1 cellular context compared by ENCODE assay signal in genomic region chr7:129611246-129612111, GRCh38.
TF ChIP-seq lines count a peak whose summit lies in the region.

Gene NRF1, plus strand, starts transcription at chr7:129611720. Its CDS starts 45,632 bp downstream, at chr7:129657352.

TF ChIP-seq in WTC11, 78 proteins besides CTCF, POLR2A, EP300 and RAD21 (continued from another document):
- TF ChIP-seq, protein P1, sequence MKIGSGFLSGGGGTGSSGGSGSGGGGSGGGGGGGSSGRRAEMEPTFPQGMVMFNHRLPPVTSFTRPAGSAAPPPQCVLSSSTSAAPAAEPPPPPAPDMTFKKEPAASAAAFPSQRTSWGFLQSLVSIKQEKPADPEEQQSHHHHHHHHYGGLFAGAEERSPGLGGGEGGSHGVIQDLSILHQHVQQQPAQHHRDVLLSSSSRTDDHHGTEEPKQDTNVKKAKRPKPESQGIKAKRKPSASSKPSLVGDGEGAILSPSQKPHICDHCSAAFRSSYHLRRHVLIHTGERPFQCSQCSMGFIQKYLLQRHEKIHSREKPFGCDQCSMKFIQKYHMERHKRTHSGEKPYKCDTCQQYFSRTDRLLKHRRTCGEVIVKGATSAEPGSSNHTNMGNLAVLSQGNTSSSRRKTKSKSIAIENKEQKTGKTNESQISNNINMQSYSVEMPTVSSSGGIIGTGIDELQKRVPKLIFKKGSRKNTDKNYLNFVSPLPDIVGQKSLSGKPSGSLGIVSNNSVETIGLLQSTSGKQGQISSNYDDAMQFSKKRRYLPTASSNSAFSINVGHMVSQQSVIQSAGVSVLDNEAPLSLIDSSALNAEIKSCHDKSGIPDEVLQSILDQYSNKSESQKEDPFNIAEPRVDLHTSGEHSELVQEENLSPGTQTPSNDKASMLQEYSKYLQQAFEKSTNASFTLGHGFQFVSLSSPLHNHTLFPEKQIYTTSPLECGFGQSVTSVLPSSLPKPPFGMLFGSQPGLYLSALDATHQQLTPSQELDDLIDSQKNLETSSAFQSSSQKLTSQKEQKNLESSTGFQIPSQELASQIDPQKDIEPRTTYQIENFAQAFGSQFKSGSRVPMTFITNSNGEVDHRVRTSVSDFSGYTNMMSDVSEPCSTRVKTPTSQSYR (CRISPR knock-in tag; IDR thresholded peaks at IDR 0.05), result peak; percentile 93
- TF ChIP-seq, protein P2, sequence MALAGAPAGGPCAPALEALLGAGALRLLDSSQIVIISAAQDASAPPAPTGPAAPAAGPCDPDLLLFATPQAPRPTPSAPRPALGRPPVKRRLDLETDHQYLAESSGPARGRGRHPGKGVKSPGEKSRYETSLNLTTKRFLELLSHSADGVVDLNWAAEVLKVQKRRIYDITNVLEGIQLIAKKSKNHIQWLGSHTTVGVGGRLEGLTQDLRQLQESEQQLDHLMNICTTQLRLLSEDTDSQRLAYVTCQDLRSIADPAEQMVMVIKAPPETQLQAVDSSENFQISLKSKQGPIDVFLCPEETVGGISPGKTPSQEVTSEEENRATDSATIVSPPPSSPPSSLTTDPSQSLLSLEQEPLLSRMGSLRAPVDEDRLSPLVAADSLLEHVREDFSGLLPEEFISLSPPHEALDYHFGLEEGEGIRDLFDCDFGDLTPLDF (CRISPR knock-in tag; IDR thresholded peaks at IDR 0.05), result no peak
- TF ChIP-seq ZSCAN18 (CRISPR knock-in tag; IDR thresholded peaks at IDR 0.05) (no peak), ATF1 (CRISPR knock-in tag; IDR thresholded peaks at IDR 0.05) (peak; percentile 54; the same call in 1 of the 2 replicates), ZBTB43 (CRISPR knock-in tag; IDR thresholded peaks at IDR 0.05) (peak; percentile 91), ETV6 (CRISPR knock-in tag; IDR thresholded peaks at IDR 0.05) (peak; percentile 88), ZNF317 (CRISPR knock-in tag; IDR thresholded peaks at IDR 0.05; ENCODE audit: borderline replicate concordance, low read depth) (0 out of 2 replicates have a peak, but pooled peaks have one; percentile 43), FOXK1 (CRISPR knock-in tag; IDR thresholded peaks at IDR 0.05) (peak; percentile 81), JAZF1 (CRISPR knock-in tag; IDR thresholded peaks at IDR 0.05) (no peak), CREM (CRISPR knock-in tag; IDR thresholded peaks at IDR 0.05) (peak; percentile 72; the same call in 1 of the 2 replicates), TEAD4 (CRISPR knock-in tag; IDR thresholded peaks at IDR 0.05) (no peak), ZNF425 (CRISPR knock-in tag; conservative IDR thresholded peaks at IDR 0.05) (no peak), TCF7 (CRISPR knock-in tag; IDR thresholded peaks at IDR 0.05; ENCODE audit: low read depth) (peak; percentile 61; the same call in 1 of the 2 replicates)
- TF ChIP-seq, protein P3, sequence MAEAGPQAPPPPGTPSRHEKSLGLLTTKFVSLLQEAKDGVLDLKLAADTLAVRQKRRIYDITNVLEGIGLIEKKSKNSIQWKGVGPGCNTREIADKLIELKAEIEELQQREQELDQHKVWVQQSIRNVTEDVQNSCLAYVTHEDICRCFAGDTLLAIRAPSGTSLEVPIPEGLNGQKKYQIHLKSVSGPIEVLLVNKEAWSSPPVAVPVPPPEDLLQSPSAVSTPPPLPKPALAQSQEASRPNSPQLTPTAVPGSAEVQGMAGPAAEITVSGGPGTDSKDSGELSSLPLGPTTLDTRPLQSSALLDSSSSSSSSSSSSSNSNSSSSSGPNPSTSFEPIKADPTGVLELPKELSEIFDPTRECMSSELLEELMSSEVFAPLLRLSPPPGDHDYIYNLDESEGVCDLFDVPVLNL (CRISPR knock-in tag; IDR thresholded peaks at IDR 0.05; ENCODE audit: borderline replicate concordance, low read depth), result peak; percentile 83; the same call in 1 of the 2 replicates
- TF ChIP-seq, protein P4, sequence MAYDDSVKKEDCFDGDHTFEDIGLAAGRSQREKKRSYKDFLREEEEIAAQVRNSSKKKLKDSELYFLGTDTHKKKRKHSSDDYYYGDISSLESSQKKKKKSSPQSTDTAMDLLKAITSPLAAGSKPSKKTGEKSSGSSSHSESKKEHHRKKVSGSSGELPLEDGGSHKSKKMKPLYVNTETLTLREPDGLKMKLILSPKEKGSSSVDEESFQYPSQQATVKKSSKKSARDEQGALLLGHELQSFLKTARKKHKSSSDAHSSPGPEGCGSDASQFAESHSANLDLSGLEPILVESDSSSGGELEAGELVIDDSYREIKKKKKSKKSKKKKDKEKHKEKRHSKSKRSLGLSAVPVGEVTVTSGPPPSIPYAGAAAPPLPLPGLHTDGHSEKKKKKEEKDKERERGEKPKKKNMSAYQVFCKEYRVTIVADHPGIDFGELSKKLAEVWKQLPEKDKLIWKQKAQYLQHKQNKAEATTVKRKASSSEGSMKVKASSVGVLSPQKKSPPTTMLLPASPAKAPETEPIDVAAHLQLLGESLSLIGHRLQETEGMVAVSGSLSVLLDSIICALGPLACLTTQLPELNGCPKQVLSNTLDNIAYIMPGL (CRISPR knock-in tag; IDR thresholded peaks at IDR 0.05), result peak; percentile 99
